Comparison of ENCODE assay signal across 17 cellular contexts in genomic region chr1:211281322-211282022, GRCh38. TPM values are rescaled to one million over a fixed set of nuclear protein-coding genes. Genes with fewer than 3 reads are reported as not detected.
DNase-seq lines count a peak whose midpoint lies in the region; ATAC-seq, FAIRE-seq and TF ChIP-seq lines count a peak whose summit lies in the region.
"Had no signal": no experiment of that assay in that cellular context is flagged by ENCODE, and none has a peak within 500 bp of the region (broad histone marks: within the 10 kb centered on the region; RNA-seq: fewer than 3 reads in every experiment).

No MANE protein-coding gene starts in this region.

- H3K4me1 ChIP-seq in gastrocnemius medialis: peaks cover 0 to 8% of the 10 kb centered on the region in 2 donors

- peaks cover 7 to 76% of the 10 kb centered on the region in 2 donors for H3K36me3 ChIP-seq in gastrocnemius medialis

- H3K27ac Mint-ChIP-seq in activated CD8-positive, alpha-beta T cell treated with anti-CD3 and anti-CD28 coated beads for 36 hours: no peak overlapping the region
- no peak overlapping the region for H3K27ac Mint-ChIP-seq in activated CD8-positive, alpha-beta T cell treated with anti-CD3 and anti-CD28 coated beads, Interleukin-2, amount 10 ng/mL, durations not matched to agents 7 days and 5 days
- H3K27ac Mint-ChIP-seq: activated naive CD4-positive, alpha-beta T cell treated with anti-CD3 and anti-CD28 coated beads, Interleukin-2, amount 10 ng/mL, durations not matched to agents 7 days and 5 days; CD4-positive, alpha-beta T cell; endodermal cell had no signal

- no peak overlapping the region for H3K4me3 ChIP-seq in gastrocnemius medialis
- H3K4me3 ChIP-seq: gastroesophageal sphincter had no signal

- H3K27ac ChIP-seq in gastrocnemius medialis: peak overlapping the region; percentile 29 to 59 (median 52)
- H3K27ac ChIP-seq: gastroesophageal sphincter had no signal

- no peaks in the 10 kb centered on the region for H3K27me3 Mint-ChIP-seq in activated CD8-positive, alpha-beta T cell treated with anti-CD3 and anti-CD28 coated beads for 36 hours
- no peaks in the 10 kb centered on the region for H3K27me3 Mint-ChIP-seq in activated CD8-positive, alpha-beta T cell treated with anti-CD3 and anti-CD28 coated beads, Interleukin-2, amount 10 ng/mL, durations not matched to agents 7 days and 5 days (ENCODE audit: low read depth)
- H3K27me3 Mint-ChIP-seq: activated naive CD4-positive, alpha-beta T cell treated with anti-CD3 and anti-CD28 coated beads, Interleukin-2, amount 10 ng/mL, durations not matched to agents 7 days and 5 days; CD4-positive, alpha-beta T cell had no signal

- ATAC-seq in activated CD8-positive, alpha-beta T cell treated with anti-CD3 and anti-CD28 coated beads for 36 hours: peak; percentile 60
- ATAC-seq in activated CD8-positive, alpha-beta T cell treated with anti-CD3 and anti-CD28 coated beads, Interleukin-2, amount 10 ng/mL, durations not matched to agents 7 days and 5 days: no peak
- ATAC-seq in gastrocnemius medialis (peak in 1 of 2 donors; percentile 73), GM19463 (IDR thresholded peaks at IDR 0.05; ENCODE audit: unreplicated experiment) (no peak)
- ATAC-seq: gastroesophageal sphincter had no signal

- TF ChIP-seq POLR2A in gastrocnemius medialis (IDR thresholded peaks at IDR 0.05) (no peak), GM12892 (IDR thresholded peaks at IDR 0.05; ENCODE audit: low read depth, low read length) (no peak)

- no peaks in the 10 kb centered on the region for H3K9me3 ChIP-seq in gastrocnemius medialis
- H3K9me3 ChIP-seq: gastroesophageal sphincter had no signal

- no peaks in the 10 kb centered on the region for H3K27me3 ChIP-seq in gastrocnemius medialis
- H3K27me3 ChIP-seq: gastroesophageal sphincter had no signal

- no peak for TF ChIP-seq CTCF in activated CD8-positive, alpha-beta T cell treated with anti-CD3 and anti-CD28 coated beads for 36 hours (IDR thresholded peaks at IDR 0.05)
- no peak for TF ChIP-seq CTCF in gastrocnemius medialis (IDR thresholded peaks at IDR 0.05 in 4 of 5, conservative IDR thresholded peaks at IDR 0.05 in 1 of 5)

- H3K4me1 Mint-ChIP-seq in activated CD8-positive, alpha-beta T cell treated with anti-CD3 and anti-CD28 coated beads for 36 hours (ENCODE audit: low read depth): peaks cover 6% of the 10 kb centered on the region
- H3K4me1 Mint-ChIP-seq in activated CD8-positive, alpha-beta T cell treated with anti-CD3 and anti-CD28 coated beads, Interleukin-2, amount 10 ng/mL, durations not matched to agents 7 days and 5 days (ENCODE audit: low read depth): no peaks in the 10 kb centered on the region
- H3K4me1 Mint-ChIP-seq: activated naive CD4-positive, alpha-beta T cell treated with anti-CD3 and anti-CD28 coated beads, Interleukin-2, amount 10 ng/mL, durations not matched to agents 7 days and 5 days; endodermal cell had no signal

- intact Hi-C loops in activated CD8-positive, alpha-beta T cell treated with anti-CD3 and anti-CD28 coated beads for 36 hours (cut with micrococcal nuclease): no loop called here
- intact Hi-C loops in gastrocnemius medialis (cut with DNase I; ENCODE audit: low total_unique reads): no loop called here

- peaks cover 16% of the 10 kb centered on the region for H3K36me3 Mint-ChIP-seq in activated CD8-positive, alpha-beta T cell treated with anti-CD3 and anti-CD28 coated beads for 36 hours (ENCODE audit: low read depth)
- H3K36me3 Mint-ChIP-seq in activated CD8-positive, alpha-beta T cell treated with anti-CD3 and anti-CD28 coated beads, Interleukin-2, amount 10 ng/mL, durations not matched to agents 7 days and 5 days (ENCODE audit: low read depth): peaks cover 31% of the 10 kb centered on the region

- in situ Hi-C loops in gastrocnemius medialis (cut with MboI; ENCODE audit: low sequenced_read_pairs in 4 of 4): no loop called here

- POLR2A ChIA-PET in activated CD8-positive, alpha-beta T cell treated with anti-CD3 and anti-CD28 coated beads for 36 hours (lab: Charles Lee): interaction anchor here (0.7 to 1.5 kb wide), 3 partner anchors 20 to 42 kb away, joined by 3 to 5 read pairs (median 3); no protein-coding TSS in a partner anchor
- POLR2A ChIA-PET in activated CD8-positive, alpha-beta T cell treated with anti-CD3 and anti-CD28 coated beads, Interleukin-2, amount 10 ng/mL, durations not matched to agents 7 days and 5 days (lab: Charles Lee): no interaction called here

- H3K9me3 Mint-ChIP-seq in activated CD8-positive, alpha-beta T cell treated with anti-CD3 and anti-CD28 coated beads for 36 hours: no peaks in the 10 kb centered on the region
- no peaks in the 10 kb centered on the region for H3K9me3 Mint-ChIP-seq in activated CD8-positive, alpha-beta T cell treated with anti-CD3 and anti-CD28 coated beads, Interleukin-2, amount 10 ng/mL, durations not matched to agents 7 days and 5 days (ENCODE audit: insufficient read depth)
- H3K9me3 Mint-ChIP-seq: activated naive CD4-positive, alpha-beta T cell treated with anti-CD3 and anti-CD28 coated beads, Interleukin-2, amount 10 ng/mL, durations not matched to agents 7 days and 5 days; CD4-positive, alpha-beta T cell; endodermal cell had no signal

- peak; percentile 51 for DNase-seq in activated CD8-positive, alpha-beta T cell treated with anti-CD3 and anti-CD28 coated beads for 36 hours
- no peak for DNase-seq in activated CD8-positive, alpha-beta T cell treated with anti-CD3 and anti-CD28 coated beads, Interleukin-2, amount 10 ng/mL, durations not matched to agents 7 days and 5 days
- peak; percentile 77 for DNase-seq in NCI-H460 (ENCODE audit: extremely low read depth, low read depth)
- DNase-seq in fibroblast of peridontal ligament (ENCODE audit: extremely low read depth): peak; percentile 60
- no peak for DNase-seq in gastrocnemius medialis
- DNase-seq in NCI-H446 (lab: John Stamatoyannopoulos, UW): no peak
- DNase-seq in GM12892 (ENCODE audit: insufficient read length): no peak
- DNase-seq: activated naive CD4-positive, alpha-beta T cell treated with anti-CD3 and anti-CD28 coated beads, Interleukin-2, amount 10 ng/mL, durations not matched to agents 7 days and 5 days; CD4-positive, alpha-beta T cell; central memory CD4-positive, alpha-beta T cell; EL; endodermal cell; Kasumi-1; NCI-H1436; occipital lobe had no signal

- FAIRE-seq in GM12892 (lab: Jason Lieb, UNC): no peak

- CTCF ChIA-PET in activated CD8-positive, alpha-beta T cell treated with anti-CD3 and anti-CD28 coated beads for 36 hours (lab: Charles Lee): interaction anchor here (0.7 to 1.0 kb wide), 2 partner anchors 43 to 195 kb away, joined by 3 read pairs; no protein-coding TSS in a partner anchor
- CTCF ChIA-PET in activated CD8-positive, alpha-beta T cell treated with anti-CD3 and anti-CD28 coated beads, Interleukin-2, amount 10 ng/mL, durations not matched to agents 7 days and 5 days (lab: Charles Lee): interaction anchor here (1.0 kb wide), 1 partner anchor 23 kb away, joined by 3 read pairs; no protein-coding TSS in a partner anchor

- H3K4me3 Mint-ChIP-seq in activated CD8-positive, alpha-beta T cell treated with anti-CD3 and anti-CD28 coated beads for 36 hours: no peak overlapping the region
- H3K4me3 Mint-ChIP-seq in activated CD8-positive, alpha-beta T cell treated with anti-CD3 and anti-CD28 coated beads, Interleukin-2, amount 10 ng/mL, durations not matched to agents 7 days and 5 days: no peak overlapping the region
- H3K4me3 Mint-ChIP-seq: activated naive CD4-positive, alpha-beta T cell treated with anti-CD3 and anti-CD28 coated beads, Interleukin-2, amount 10 ng/mL, durations not matched to agents 7 days and 5 days; CD4-positive, alpha-beta T cell; endodermal cell had no signal

RNA-seq across cellular contexts. Expression of gene RCOR3, which starts 22.3 kb away (rescaled TPM):
- 10 to 100 TPM; 25.7 to 30.7 TPM for total RNA-seq in activated CD8-positive, alpha-beta T cell treated with anti-CD3 and anti-CD28 coated beads for 36 hours
- total RNA-seq in activated CD8-positive, alpha-beta T cell treated with anti-CD3 and anti-CD28 coated beads, Interleukin-2, amount 10 ng/mL, durations not matched to agents 7 days and 5 days: 10 to 100 TPM; 47.2 to 50.6 TPM
- total RNA-seq in NCI-H460 (2014; rRNA removed; shearing (Covaris generic)): 28.4 TPM in 2 replicates
- polyA plus RNA-seq in NCI-H460 (2014; cell fraction: nucleus; rRNA removed): 63.4 and 86.3 TPM in 2 replicates
- total RNA-seq in gastrocnemius medialis: 10 to 100 TPM; 41.3 to 72.9 (median 61.3) TPM
- polyA plus RNA-seq in GM12892 (2012; ENCODE audit: missing spikeins): 21.8 TPM

RNA-seq across cellular contexts. Expression of gene TRAF5, which starts 45.2 kb away (rescaled TPM):
- 10 to 100 TPM; 40.6 to 42.5 TPM for total RNA-seq in activated CD8-positive, alpha-beta T cell treated with anti-CD3 and anti-CD28 coated beads for 36 hours
- total RNA-seq in activated CD8-positive, alpha-beta T cell treated with anti-CD3 and anti-CD28 coated beads, Interleukin-2, amount 10 ng/mL, durations not matched to agents 7 days and 5 days: 10 to 100 TPM; 61.1 to 64.4 TPM
- total RNA-seq in NCI-H460 (2014; rRNA removed; shearing (Covaris generic)): 12.3 and 15.1 TPM in 2 replicates
- 46.7 and 51.3 TPM in 2 replicates for polyA plus RNA-seq in NCI-H460 (2014; cell fraction: nucleus; rRNA removed)
- under 1 TPM; 0.29 to 0.84 (median 0.60) TPM for total RNA-seq in gastrocnemius medialis
- 28.9 TPM for polyA plus RNA-seq in GM12892 (2012; ENCODE audit: missing spikeins)

Comparison
In these comparisons a context has a peak if more than half of its experiments do, and no peak if none do; other contexts are left out.
1. DNase-seq: peak in activated CD8-positive, alpha-beta T cell treated with anti-CD3 and anti-CD28 coated beads for 36 hours (single experiment), NCI-H460 (single experiment) and fibroblast of peridontal ligament (single experiment); none in activated CD8-positive, alpha-beta T cell treated with anti-CD3 and anti-CD28 coated beads, Interleukin-2, amount 10 ng/mL, durations not matched to agents 7 days and 5 days (single experiment), gastrocnemius medialis (0 of 2), NCI-H446 (0 of 2) and GM12892 (single experiment).